9 cellular contexts compared by ENCODE assay signal in genomic region chr9:15293727-15294405, GRCh38. TPM values are rescaled to one million over a fixed set of nuclear protein-coding genes. Genes with fewer than 3 reads are reported as not detected.
A peak's percentile ranks its signal among the peaks of the same experiment; 100 is the strongest.
DNase-seq lines count a peak whose midpoint lies in the region; ATAC-seq and TF ChIP-seq lines count a peak whose summit lies in the region.
"Had no signal": no experiment of that assay in that cellular context is flagged by ENCODE, and none has a peak within 500 bp of the region (broad histone marks: within the 10 kb centered on the region; RNA-seq: fewer than 3 reads in every experiment).

No MANE protein-coding gene starts in this region.

- H3K4me1 Mint-ChIP-seq in activated B cell treated with CpG ODN at 0.5 μM for 24 hours, result peaks cover 34% of the 10 kb centered on the region

- peaks cover 47% of the 10 kb centered on the region for H3K79me2 ChIP-seq in hepatocyte

- H3K4me3 Mint-ChIP-seq in activated B cell treated with CpG ODN at 0.5 μM for 24 hours, result no peak overlapping the region

- intact Hi-C loops in activated B cell treated with CpG ODN at 0.5 μM for 24 hours (cut with micrococcal nuclease), result loop anchor here (2.0 kb wide), 1 partner anchor 13 kb away; the partner anchor contains the start of gene TTC39B

- H3K4me2 ChIP-seq in hepatocyte, result peak overlapping the region; percentile 21

- H3K27ac Mint-ChIP-seq in activated B cell treated with CpG ODN at 0.5 μM for 24 hours, result peak overlapping the region; percentile 25

- CTCF ChIA-PET in activated B cell treated with CpG ODN at 0.5 μM for 24 hours (lab: Charles Lee), result interaction anchor here (0.5 kb wide), 1 partner anchor 19 kb away, joined by 3 read pairs; no protein-coding TSS in a partner anchor

- no peaks in the 10 kb centered on the region for H3K27me3 ChIP-seq in hepatocyte

- H3K36me3 Mint-ChIP-seq in activated B cell treated with CpG ODN at 0.5 μM for 24 hours (ENCODE audit: low read depth), result peaks cover 3% of the 10 kb centered on the region

- H3K9me3 Mint-ChIP-seq in activated B cell treated with CpG ODN at 0.5 μM for 24 hours, result peaks cover 2% of the 10 kb centered on the region

- no peaks in the 10 kb centered on the region for H4K20me1 ChIP-seq in hepatocyte (ENCODE audit: insufficient read depth, poor library complexity, severe bottlenecking)

- H3K36me3 ChIP-seq in hepatocyte (replicated peaks; ENCODE audit: insufficient read depth, low read depth), result no peaks in the 10 kb centered on the region

- H3K9me3 ChIP-seq in hepatocyte (ENCODE audit: low read depth), result no peaks in the 10 kb centered on the region

- ATAC-seq in activated B cell treated with CpG ODN at 0.5 μM for 24 hours (ENCODE audit: low read depth), result no peak
- ATAC-seq in HG03108 (IDR thresholded peaks at IDR 0.05; ENCODE audit: unreplicated experiment), result no peak

- H3K4me3 ChIP-seq in hepatocyte (no peak overlapping the region), skin epidermis (no peak overlapping the region)

- no peaks in the 10 kb centered on the region for H3K9me2 ChIP-seq in hepatocyte (replicated peaks; ENCODE audit: insufficient read depth)

- peak overlapping the region; percentile 33 for H3K27ac ChIP-seq in hepatocyte
- peak overlapping the region in 17 of 21 experiments; percentile 20 to 97 (median 78) for H3K27ac ChIP-seq in skin epidermis

- TF ChIP-seq CTCF in activated B cell treated with CpG ODN at 0.5 μM for 24 hours (IDR thresholded peaks at IDR 0.05) (no peak), hepatocyte (IDR thresholded peaks at IDR 0.05; ENCODE audit: poor library complexity) (no peak)

- DNase-seq in NCI-H1417 (lab: John Stamatoyannopoulos, UW), result peak in 2 of 3 experiments; percentile 11 to 16
- no peak for DNase-seq in NCI-H1417 treated with DMSO at 0.1 percent for 48 hours (lab: John Stamatoyannopoulos, UW)
- DNase-seq in activated B cell treated with CpG ODN at 0.5 μM for 24 hours, result no peak
- DNase-seq in hepatocyte (ENCODE audit: low spot score), result no peak
- DNase-seq in DMS114 treated with DMSO at 0.1 percent for 48 hours (lab: John Stamatoyannopoulos, UW; ENCODE audit: unreplicated experiment), result no peak
- DNase-seq in A172 (ENCODE audit: low spot score), result no peak
- DNase-seq: NCI-H1436 treated with DMSO at 0.1 percent for 48 hours had no signal

- WGBS in hepatocyte (ENCODE audit: low lambda C conversion rate, missing lambda C conversion rate), result 74% methylated on average over 12 of the region's 12 CpGs

- no peak overlapping the region for H2AFZ ChIP-seq in hepatocyte

- POLR2A ChIA-PET in activated B cell treated with CpG ODN at 0.5 μM for 24 hours (lab: Charles Lee), result interaction anchor here (1.4 kb wide), 1 partner anchor 13 kb away, joined by 4 read pairs; the partner anchor contains the start of gene TTC39B

- H3K4me1 ChIP-seq in hepatocyte (ENCODE audit: insufficient read depth), result peaks cover 27% of the 10 kb centered on the region

- no peaks in the 10 kb centered on the region for H3K27me3 Mint-ChIP-seq in activated B cell treated with CpG ODN at 0.5 μM for 24 hours

RNA-seq across cellular contexts. Expression of gene TTC39B, which starts 13.2 kb away (rescaled TPM):
- 3.2 and 6.6 TPM in 2 replicates for total RNA-seq in activated B cell treated with CpG ODN at 0.5 μM for 24 hours
- total RNA-seq in hepatocyte, result 15.7 and 19.3 TPM in 2 replicates
- 2.6 and 2.7 TPM in 2 replicates for polyA plus RNA-seq in hepatocyte
- total RNA-seq in A172 (2014; rRNA removed; shearing (Covaris generic)), result 2.8 and 3.7 TPM in 2 replicates

Comparison
In these comparisons a context has a peak if more than half of its experiments do, and no peak if none do; other contexts are left out.
1. DNase-seq: peak in NCI-H1417 (2 of 3); none in NCI-H1417 treated with DMSO at 0.1 percent for 48 hours (single experiment), activated B cell treated with CpG ODN at 0.5 μM for 24 hours (single experiment), hepatocyte (single experiment), DMS114 treated with DMSO at 0.1 percent for 48 hours (single experiment) and A172 (single experiment).